In the genomic region with DNA sequence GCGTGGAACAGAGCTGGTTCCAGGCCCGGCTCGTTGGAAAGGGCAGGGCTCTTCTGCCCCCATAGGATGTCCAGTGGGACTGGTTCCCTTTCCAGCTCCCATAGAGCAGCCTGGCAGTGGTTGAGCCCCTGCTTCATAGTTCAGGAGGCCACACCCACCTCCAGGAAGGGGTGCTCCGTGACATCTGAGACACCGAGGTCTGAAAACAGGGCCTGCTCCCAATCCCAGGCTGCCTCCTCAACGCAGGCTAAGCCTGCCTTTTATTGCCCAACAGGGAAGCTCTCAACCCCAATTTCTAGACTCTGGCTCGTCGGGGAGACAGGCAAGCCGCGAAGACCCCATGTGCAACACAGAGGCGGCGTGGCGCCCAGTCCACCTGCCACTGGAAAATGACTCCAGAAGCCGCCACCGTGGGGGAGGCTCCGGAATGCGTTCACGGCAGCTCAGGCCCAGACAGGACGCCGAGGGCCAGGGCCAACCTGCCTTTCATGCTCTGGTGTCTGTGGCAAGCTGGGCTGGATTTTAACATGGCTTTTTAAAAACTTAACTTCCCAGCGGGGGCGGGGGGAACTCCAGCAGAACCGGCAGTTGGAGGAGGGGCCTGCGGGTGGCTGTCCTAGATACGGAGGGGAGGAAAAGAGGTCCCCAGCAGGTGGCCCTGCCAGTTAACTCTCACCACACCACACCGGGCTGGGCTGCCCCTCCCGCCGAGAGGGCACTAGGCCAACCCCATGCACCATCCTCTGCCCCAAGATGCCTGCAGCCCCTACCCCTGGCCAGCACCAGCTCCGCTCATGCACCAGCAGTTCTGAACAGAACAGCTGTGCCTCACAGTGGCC, we compare ENCODE assay signal across 8 cellular contexts. TPM values are rescaled to one million over a fixed set of nuclear protein-coding genes. Genes with fewer than 3 reads are reported as not detected.
DNase-seq lines count a peak whose midpoint lies in the region; ATAC-seq and TF ChIP-seq lines count a peak whose summit lies in the region.

No MANE protein-coding gene starts in this region.

- peak overlapping the region in 6 of 8 donors; percentile 35 to 88 (median 77) for H3K27ac Mint-ChIP-seq in CD8-positive, alpha-beta memory T cell
- H3K27ac Mint-ChIP-seq in T-cell: peak overlapping the region; percentile 46 to 76

- POLR2A ChIA-PET in CD8-positive, alpha-beta memory T cell (lab: Charles Lee): interaction anchor here (0.7 kb wide), 1 partner anchor 27 kb away, joined by 10 read pairs; no protein-coding TSS in a partner anchor
- POLR2A ChIA-PET in T-cell (lab: Charles Lee): no interaction called here

- no peak for TF ChIP-seq CTCF in body of pancreas (IDR thresholded peaks at IDR 0.05)

- ATAC-seq in T-cell (replicated peaks in 1 of 4) (peak; percentile 36 to 64 (median 46)), body of pancreas (peak; percentile 43), GM18519 (IDR thresholded peaks at IDR 0.05; ENCODE audit: low FRiP score, unreplicated experiment) (no peak), HG02798 (IDR thresholded peaks at IDR 0.05; ENCODE audit: poor library complexity, unreplicated experiment) (no peak)
- peak; percentile 52 for ATAC-seq in stimulated activated naive CD8-positive, alpha-beta T cell treated with anti-CD3 and anti-CD28 coated beads, Interleukin-15, Interleukin-2, amounts not matched to agents 100 U/mL and 50 U/mL, for 24 hours

- H3K36me3 ChIP-seq in CD8-positive, alpha-beta memory T cell (ENCODE audit: insufficient read depth, low read length): peaks cover 22% of the 10 kb centered on the region
- peaks cover 0 to 28% of the 10 kb centered on the region in 2 donors for H3K36me3 ChIP-seq in body of pancreas (replicated peaks in 1 of 2; ENCODE audit: insufficient read depth in 1 of 2, low read depth in 2 of 2)
- H3K36me3 ChIP-seq in mesodermal cell (ENCODE audit: control insufficient read depth, insufficient read depth, low read length): peaks cover 43% of the 10 kb centered on the region

- WGBS in body of pancreas, 2 donors: 43 to 50% methylated on average over 7 to 28 of the region's 29 CpGs
- WGBS in mesodermal cell (ENCODE audit: insufficient coverage in 2 of 2), 2 experiments: 37 to 41% methylated on average over 28 to 29 of the region's 29 CpGs

- no peaks in the 10 kb centered on the region for H3K27me3 ChIP-seq in CD8-positive, alpha-beta memory T cell (ENCODE audit: insufficient read depth, low read length, poor library complexity, severe bottlenecking)
- H3K27me3 ChIP-seq in body of pancreas: no peaks in the 10 kb centered on the region

- H3K36me3 Mint-ChIP-seq in CD8-positive, alpha-beta memory T cell: peaks cover 0 to 72% (median 9%) of the 10 kb centered on the region in 3 donors
- peaks cover 24% of the 10 kb centered on the region for H3K36me3 Mint-ChIP-seq in T-cell

- CTCF ChIA-PET in CD8-positive, alpha-beta memory T cell (lab: Charles Lee): no interaction called here
- CTCF ChIA-PET in T-cell (lab: Charles Lee): no interaction called here

- no peak for TF ChIP-seq POLR2A in body of pancreas (IDR thresholded peaks at IDR 0.05)

- H3K9me3 ChIP-seq in CD8-positive, alpha-beta memory T cell (ENCODE audit: low read length): no peaks in the 10 kb centered on the region
- H3K9me3 ChIP-seq in body of pancreas (no peaks in the 10 kb centered on the region), mesodermal cell (ENCODE audit: control insufficient read depth, low read length) (no peaks in the 10 kb centered on the region)

- H3K9me3 Mint-ChIP-seq in CD8-positive, alpha-beta memory T cell: no peaks in the 10 kb centered on the region
- H3K9me3 Mint-ChIP-seq in T-cell: no peaks in the 10 kb centered on the region

- H3K4me1 ChIP-seq in CD8-positive, alpha-beta memory T cell (ENCODE audit: insufficient read depth, low read length): peaks cover 12% of the 10 kb centered on the region
- H3K4me1 ChIP-seq in body of pancreas (peaks cover 10% of the 10 kb centered on the region), mesodermal cell (ENCODE audit: control insufficient read depth, insufficient read depth, low read length, poor library complexity, severe bottlenecking) (peaks cover 10% of the 10 kb centered on the region)

- H3K4me1 Mint-ChIP-seq in CD8-positive, alpha-beta memory T cell: peaks cover 0 to 12% (median 4%) of the 10 kb centered on the region in 3 donors
- peaks cover 18 to 23% (median 19%) of the 10 kb centered on the region in 3 donors for H3K4me1 Mint-ChIP-seq in T-cell

- peaks cover 0 to 2% of the 10 kb centered on the region in 2 donors for H3K27me3 Mint-ChIP-seq in CD8-positive, alpha-beta memory T cell
- no peaks in the 10 kb centered on the region for H3K27me3 Mint-ChIP-seq in T-cell

- H3K27ac ChIP-seq in CD8-positive, alpha-beta memory T cell (ENCODE audit: low read depth, low read length): no peak overlapping the region
- H3K27ac ChIP-seq in body of pancreas (peak overlapping the region in 3 of 4 donors; percentile 40 to 69 (median 66)), mesodermal cell (ENCODE audit: low read depth, low read length, severe bottlenecking) (peak overlapping the region; percentile 23)

- peak overlapping the region in 5 of 7 donors; percentile 8 to 76 (median 63) for H3K4me3 Mint-ChIP-seq in CD8-positive, alpha-beta memory T cell
- H3K4me3 Mint-ChIP-seq in T-cell: peak overlapping the region in 2 of 3 donors; percentile 22 to 63

- H3K4me3 ChIP-seq in CD8-positive, alpha-beta memory T cell (ENCODE audit: low read length): no peak overlapping the region
- no peak overlapping the region for H3K4me3 ChIP-seq in body of pancreas
- H3K4me3 ChIP-seq in mesodermal cell (ENCODE audit: extremely low read depth, insufficient read depth, low read length, poor library complexity, severe bottlenecking): no peak overlapping the region

- intact Hi-C loops in body of pancreas (cut with DNase I): loop anchor here (10.0 kb wide), 1 partner anchor 541 kb away; no protein-coding TSS in a partner anchor

- peak in 4 of 5 donors; percentile 17 to 53 (median 34) for DNase-seq in CD8-positive, alpha-beta memory T cell
- DNase-seq in T-cell (peak in 31 of 34 experiments; percentile 17 to 58 (median 38)), body of pancreas (peak in 3 of 4 donors; percentile 39 to 48 (median 45)), foreskin melanocyte (no peak)
- DNase-seq in stimulated activated naive CD8-positive, alpha-beta T cell treated with anti-CD3 and anti-CD28 coated beads, Interleukin-15, Interleukin-2, amounts not matched to agents 100 U/mL and 50 U/mL, for 24 hours: peak; percentile 64

RNA-seq across cellular contexts. Expression of a gene that starts 17.9 kb away (rescaled TPM):
- under 1 TPM; 0.20 to 0.28 TPM for total RNA-seq in CD8-positive, alpha-beta memory T cell
- polyA plus RNA-seq in CD8-positive, alpha-beta memory T cell: 0.16 TPM
- total RNA-seq in T-cell (1 to 10 TPM in 4 of 5 donors, under 1 TPM in 1; 0.66 to 2.7 (median 1.9) TPM), body of pancreas (under 1 TPM in 1 of 2 donors, not detected in 1; 0.52 TPM)
- polyA plus RNA-seq in mesodermal cell (2013, experiment 1 of 2): 0.63 TPM
- 0.56 TPM for polyA plus RNA-seq in mesodermal cell (2013, experiment 2 of 2)

RNA-seq across cellular contexts. Expression of a gene that starts 36.9 kb away (rescaled TPM):
- total RNA-seq in CD8-positive, alpha-beta memory T cell: 10 to 100 TPM; 87.8 to 98.2 TPM
- polyA plus RNA-seq in CD8-positive, alpha-beta memory T cell: 56.4 TPM
- total RNA-seq in T-cell: 100 to 1,000 TPM; 222 to 253 (median 237) TPM
- total RNA-seq in body of pancreas: 100 to 1,000 TPM in 1 of 2 donors, 10 to 100 TPM in 1; 38.7 to 104 TPM
- 34.8 TPM for polyA plus RNA-seq in mesodermal cell (2013, experiment 1 of 2)
- polyA plus RNA-seq in mesodermal cell (2013, experiment 2 of 2): 33.0 TPM

RNA-seq across cellular contexts. Expression of a gene that starts 37.2 kb away (rescaled TPM):
- 100 to 1,000 TPM; 124 to 132 TPM for total RNA-seq in CD8-positive, alpha-beta memory T cell
- 103 TPM for polyA plus RNA-seq in CD8-positive, alpha-beta memory T cell
- total RNA-seq in T-cell: 100 to 1,000 TPM; 164 to 203 (median 195) TPM
- total RNA-seq in body of pancreas: 100 to 1,000 TPM in 1 of 2 donors, 10 to 100 TPM in 1; 49.8 to 244 TPM
- 67.5 TPM for polyA plus RNA-seq in mesodermal cell (2013, experiment 1 of 2)
- polyA plus RNA-seq in mesodermal cell (2013, experiment 2 of 2): 70.8 TPM

Comparison
In these comparisons a context has a peak if more than half of its experiments do, and no peak if none do; other contexts are left out.
1. ATAC-seq: peak in T-cell (4 of 4), body of pancreas (single experiment) and stimulated activated naive CD8-positive, alpha-beta T cell treated with anti-CD3 and anti-CD28 coated beads, Interleukin-15, Interleukin-2, amounts not matched to agents 100 U/mL and 50 U/mL, for 24 hours (single experiment); none in GM18519 (single experiment) and HG02798 (single experiment).